Comparison of ENCODE assay signal across 1 cellular context in genomic region chr12:106109168-106109910, GRCh38.
TF ChIP-seq lines count a peak whose summit lies in the region.

No MANE protein-coding gene starts in this region.

TF ChIP-seq in A549, 52 proteins besides CTCF, POLR2A, EP300 and RAD21:
- no peak for TF ChIP-seq ZSCAN20 (CRISPR knock-in tag; IDR thresholded peaks at IDR 0.05)
- no peak for TF ChIP-seq EHF (CRISPR knock-in tag; IDR thresholded peaks at IDR 0.05)
- TF ChIP-seq POLR2AphosphoS2 (conservative IDR thresholded peaks at IDR 0.05; ENCODE audit: low read length), result no peak
- TF ChIP-seq FOSL2 (IDR thresholded peaks at IDR 0.05), result no peak
- TF ChIP-seq FOSL2 (CRISPR knock-in tag; IDR thresholded peaks at IDR 0.05), result no peak
- no peak for TF ChIP-seq KDM5A (IDR thresholded peaks at IDR 0.05)
- TF ChIP-seq TP53 (CRISPR knock-in tag; IDR thresholded peaks at IDR 0.05), result no peak
- TF ChIP-seq MAZ (IDR thresholded peaks at IDR 0.05; ENCODE audit: borderline replicate concordance, low read depth, low read length), result no peak
- no peak for TF ChIP-seq USF2 (IDR thresholded peaks at IDR 0.05)
- no peak for TF ChIP-seq HES2 (IDR thresholded peaks at IDR 0.05)
- no peak for TF ChIP-seq ATOH8 (CRISPR knock-in tag; IDR thresholded peaks at IDR 0.05; ENCODE audit: low read depth)
- TF ChIP-seq ZNF302 (CRISPR knock-in tag; IDR thresholded peaks at IDR 0.05), result no peak
- TF ChIP-seq HOXA7 (CRISPR knock-in tag; IDR thresholded peaks at IDR 0.05), result no peak
- TF ChIP-seq KDM1A (IDR thresholded peaks at IDR 0.05; ENCODE audit: low read depth), result peak; percentile 89
- TF ChIP-seq GATA3 (IDR thresholded peaks at IDR 0.05; ENCODE audit: borderline replicate concordance), result peak; percentile 51
- TF ChIP-seq ZC3H11A (IDR thresholded peaks at IDR 0.05), result no peak
- TF ChIP-seq RCOR1 (IDR thresholded peaks at IDR 0.05; ENCODE audit: low read depth, low read length), result no peak
- no peak for TF ChIP-seq REST (IDR thresholded peaks at IDR 0.05)
- no peak for TF ChIP-seq NFE2L2 (conservative IDR thresholded peaks at IDR 0.05; ENCODE audit: low read length)
- no peak for TF ChIP-seq SMC3 (IDR thresholded peaks at IDR 0.05)
- no peak for TF ChIP-seq EHMT2 (IDR thresholded peaks at IDR 0.05; ENCODE audit: low read depth)
- no peak for TF ChIP-seq PHF8 (IDR thresholded peaks at IDR 0.05; ENCODE audit: borderline replicate concordance, low read depth)
- no peak for TF ChIP-seq CHD4 (IDR thresholded peaks at IDR 0.05; ENCODE audit: borderline replicate concordance)
- peak in 1 of 2 experiments; percentile 58; a peak in 2 of 5 replicates for TF ChIP-seq JUN (IDR thresholded peaks at IDR 0.05)
- no peak for TF ChIP-seq MAFK (IDR thresholded peaks at IDR 0.05; ENCODE audit: partially characterized antibody)
- TF ChIP-seq NPAS2 (CRISPR knock-in tag; IDR thresholded peaks at IDR 0.05; ENCODE audit: borderline replicate concordance), result no peak
- no peak for TF ChIP-seq ELK1 (IDR thresholded peaks at IDR 0.05; ENCODE audit: low read depth, low read length)
- no peak for TF ChIP-seq JUNB (IDR thresholded peaks at IDR 0.05)
- no peak for TF ChIP-seq RFX5 (IDR thresholded peaks at IDR 0.05)
- TF ChIP-seq PBX3 (IDR thresholded peaks at IDR 0.05), result no peak
- no peak for TF ChIP-seq TFCP2L1 (CRISPR knock-in tag; IDR thresholded peaks at IDR 0.05)
- no peak for TF ChIP-seq ESRRA (IDR thresholded peaks at IDR 0.05; ENCODE audit: borderline replicate concordance, low read length)
- TF ChIP-seq FOXS1 (CRISPR knock-in tag; IDR thresholded peaks at IDR 0.05), result no peak
- TF ChIP-seq FOSB (CRISPR knock-in tag; IDR thresholded peaks at IDR 0.05), result no peak
- TF ChIP-seq CBX2 (IDR thresholded peaks at IDR 0.05; ENCODE audit: borderline replicate concordance, low read depth), result no peak
- TF ChIP-seq MAX (IDR thresholded peaks at IDR 0.05), result no peak
- no peak for TF ChIP-seq NR3C1 (IDR thresholded peaks at IDR 0.05)
- TF ChIP-seq E2F6 (IDR thresholded peaks at IDR 0.05; ENCODE audit: borderline replicate concordance, low read depth), result no peak
- no peak for TF ChIP-seq SREBF2 (IDR thresholded peaks at IDR 0.05)
- no peak for TF ChIP-seq CBX8 (IDR thresholded peaks at IDR 0.05)
- peak; percentile 91 for TF ChIP-seq ZFP36 (IDR thresholded peaks at IDR 0.05; ENCODE audit: borderline replicate concordance, partially characterized antibody)
- TF ChIP-seq CEBPB (IDR thresholded peaks at IDR 0.05), result peak; percentile 65 to 79; a peak in 3 of 4 replicates
- no peak for TF ChIP-seq HOXB13 (CRISPR knock-in tag; IDR thresholded peaks at IDR 0.05; ENCODE audit: low read depth)
TF ChIP-seq in A549: peak in this region for 5.
